Comparison of ENCODE assay signal across 27 cellular contexts in the genomic region with DNA sequence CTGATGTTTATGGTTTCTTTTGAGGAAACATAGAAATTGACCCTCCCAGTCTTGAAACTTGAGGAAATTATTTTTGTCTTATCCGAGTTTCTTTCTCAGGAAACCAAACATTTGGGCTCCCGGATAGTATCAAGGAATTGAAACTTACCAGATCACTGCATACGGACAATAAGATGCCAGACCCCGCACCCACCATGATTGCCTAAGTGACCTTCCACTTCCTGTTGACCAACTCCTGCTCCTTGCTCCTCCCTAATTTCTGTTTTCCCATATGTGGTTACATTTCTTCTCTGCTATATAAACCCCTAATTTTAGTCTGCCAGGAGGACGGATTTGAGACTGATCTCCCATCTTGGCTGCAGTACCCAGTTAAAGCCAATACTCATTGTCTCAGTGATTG.
"Had no signal": no experiment of that assay in that cellular context is flagged by ENCODE, and none has a peak within 500 bp of the region (broad histone marks: within the 10 kb centered on the region; RNA-seq: fewer than 3 reads in every experiment).

No MANE protein-coding gene starts in this region.

- H3K9me3 Mint-ChIP-seq: stimulated activated effector memory CD8-positive, alpha-beta T cell treated with anti-CD3 and anti-CD28 coated beads, Interleukin-12 subunit alpha, Interleukin-12 subunit beta, amount 100 ng/mL, for 72 hours had no signal

- H3K4me1 Mint-ChIP-seq: nephron, neural progenitor cell had no signal

- H3K9ac ChIP-seq: neural progenitor cell, parathyroid adenoma had no signal

- H3K4me3 ChIP-seq: dorsolateral prefrontal cortex, gastrocnemius medialis, heart left ventricle, hepatocyte, neural progenitor cell, prostate gland, right atrium auricular region, stomach, thyroid gland had no signal

- ATAC-seq: esophagus mucosa; gastrocnemius medialis; heart left ventricle; left lobe of liver; naive thymus-derived CD4-positive, alpha-beta T cell; sciatic nerve; stimulated activated effector memory CD8-positive, alpha-beta T cell treated with anti-CD3 and anti-CD28 coated beads, Interleukin-12 subunit alpha, Interleukin-12 subunit beta, amount 100 ng/mL, for 72 hours had no signal

- H3K4me1 ChIP-seq: gastrocnemius medialis, heart left ventricle, neural progenitor cell, parathyroid adenoma, prostate gland, right atrium auricular region, stomach had no signal

- H3K36me3 Mint-ChIP-seq: neural progenitor cell; stimulated activated effector memory CD8-positive, alpha-beta T cell treated with anti-CD3 and anti-CD28 coated beads, Interleukin-12 subunit alpha, Interleukin-12 subunit beta, amount 100 ng/mL, for 72 hours had no signal

- H3K4me2 ChIP-seq: hepatocyte, neural progenitor cell had no signal

- H3K27ac Mint-ChIP-seq: naive thymus-derived CD4-positive, alpha-beta T cell; nephron; neural progenitor cell; stimulated activated effector memory CD8-positive, alpha-beta T cell treated with anti-CD3 and anti-CD28 coated beads, Interleukin-12 subunit alpha, Interleukin-12 subunit beta, amount 100 ng/mL, for 72 hours had no signal

- DNase-seq: cortex of kidney; dorsolateral prefrontal cortex; effector CD4-positive, alpha-beta T cell; foreskin fibroblast; gastrocnemius medialis; heart left ventricle; kidney; mesenchymal stem cell; midbrain; naive thymus-derived CD4-positive, alpha-beta T cell; stimulated activated CD4-positive, alpha-beta T cell treated with anti-CD3 and anti-CD28 coated beads, Interleukin-2, amount 100 ng/mL, for 24 hours; stimulated activated CD4-positive, alpha-beta T cell treated with anti-CD3 and anti-CD28 coated beads, Interleukin-4, amount 100 ng/mL, for 24 hours; stimulated activated naive CD4-positive, alpha-beta T cell treated with Interleukin-2 at 50 U/mL for 16 hours; stomach; thyroid gland; trophoblast cell had no signal

- H3K9me3 ChIP-seq: gastrocnemius medialis, prostate gland, thyroid gland had no signal

- H3K36me3 ChIP-seq: gastrocnemius medialis, heart left ventricle, neural progenitor cell, prostate gland, right atrium auricular region, stomach, thyroid gland had no signal

- H3K27ac ChIP-seq: dorsolateral prefrontal cortex, epithelial cell of prostate, gastrocnemius medialis, heart left ventricle, hepatocyte, neural progenitor cell, parathyroid adenoma, prostate gland, right atrium auricular region, stomach, thyroid gland had no signal

- H3K4me3 Mint-ChIP-seq: naive thymus-derived CD4-positive, alpha-beta T cell; nephron; neural progenitor cell; stimulated activated effector memory CD8-positive, alpha-beta T cell treated with anti-CD3 and anti-CD28 coated beads, Interleukin-12 subunit alpha, Interleukin-12 subunit beta, amount 100 ng/mL, for 72 hours had no signal

- H3K27me3 ChIP-seq: dorsolateral prefrontal cortex, gastrocnemius medialis, heart left ventricle, hepatocyte, neural progenitor cell, right atrium auricular region, stomach, thyroid gland had no signal
